8 cellular contexts compared by ENCODE assay signal in the genomic region with DNA sequence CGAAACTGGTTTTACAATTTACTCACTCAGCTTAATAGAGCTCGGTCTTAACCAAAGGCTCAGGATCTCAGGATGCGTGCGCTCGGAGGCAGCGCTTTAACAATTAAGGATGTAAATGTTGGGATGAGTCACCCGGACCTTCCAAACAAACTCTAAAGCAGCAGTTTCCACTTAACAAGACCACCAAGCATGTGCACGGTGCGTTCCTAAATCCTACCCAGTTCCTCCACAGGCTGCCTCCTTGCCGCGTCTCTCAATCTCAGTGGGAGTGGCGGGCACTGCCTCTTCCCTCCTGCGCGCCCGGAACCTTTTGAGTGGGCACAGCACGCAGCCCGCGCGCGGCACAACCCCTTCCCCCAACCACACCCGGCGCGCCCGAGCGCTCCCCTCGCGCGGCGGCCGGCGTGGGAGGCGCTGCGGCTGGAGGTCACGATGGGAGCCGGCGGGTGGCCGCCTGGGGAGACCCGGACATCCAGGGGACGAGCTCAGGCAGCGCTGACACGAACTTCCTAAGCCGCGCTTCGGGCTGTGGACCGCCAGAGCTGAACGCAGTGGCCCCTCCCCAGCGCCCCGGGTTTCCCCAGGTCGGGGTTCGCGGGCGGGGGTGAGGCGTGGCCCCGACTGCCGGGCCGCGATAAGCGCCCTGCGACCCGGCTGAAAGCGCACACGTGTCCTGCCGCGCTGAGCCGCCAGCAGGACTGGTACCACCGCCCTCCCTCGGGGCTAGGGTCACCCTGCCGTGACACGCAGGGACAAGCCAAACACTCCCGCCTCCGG. TPM values are rescaled to one million over a fixed set of nuclear protein-coding genes. Genes with fewer than 3 reads are reported as not detected.
A peak's percentile ranks its signal among the peaks of the same experiment; 100 is the strongest.
DNase-seq lines count a peak whose midpoint lies in the region; ATAC-seq, FAIRE-seq and TF ChIP-seq lines count a peak whose summit lies in the region.

ABCG2 (minus strand) TSS at position 280 of the 777 bp plus-strand sequence. CDS start 18,644 bp downstream, outside the sequence.

- no peaks in the 10 kb centered on the region for H3K9me3 ChIP-seq in K562 (replicated peaks; ENCODE audit: control insufficient read depth, insufficient read depth, low read depth, low read length)
- no peaks in the 10 kb centered on the region for H3K9me3 ChIP-seq in iPS-18c (ENCODE audit: control insufficient read depth, insufficient read depth, low read length)
- H3K9me3 ChIP-seq in skeletal muscle tissue (ENCODE audit: control insufficient read depth in 3 of 3, low read length in 3 of 3): no peaks in the 10 kb centered on the region

- no peaks in the 10 kb centered on the region for H3K9me1 ChIP-seq in K562 (ENCODE audit: control insufficient read depth, insufficient read depth, low read length)

- TF ChIP-seq EP300 in K562 (IDR thresholded peaks at IDR 0.05; ENCODE audit: low read length): no peak

- intact Hi-C loops in K562 (cut with micrococcal nuclease): no loop called here

- H3K9ac ChIP-seq in K562 (ENCODE audit: insufficient read depth in 1 of 2, low read depth in 2 of 2, low read length in 2 of 2): peak within 1 kb of the TSS in 1 of 2 experiments; percentile 90; a peak in 3 of 4 replicates
- peak within 1 kb of the TSS; percentile 50 to 79 (median 73) for H3K9ac ChIP-seq in skeletal muscle tissue (ENCODE audit: low read depth in 1 of 3, low read length in 3 of 3)

- peak within 1 kb of the TSS; percentile 39 for H3K4me3 ChIP-seq in K562
- H3K4me3 ChIP-seq in iPS-18c (ENCODE audit: insufficient read depth, low read depth, low read length): peak within 1 kb of the TSS; percentile 72
- peak within 1 kb of the TSS; percentile 60 to 81 (median 76) for H3K4me3 ChIP-seq in skeletal muscle tissue (ENCODE audit: low read length in 3 of 3)

- no peak within 1 kb of the TSS for H3K27ac Mint-ChIP-seq in T-cell

- TF ChIP-seq CTCF in K562 (IDR thresholded peaks at IDR 0.05 in 2 of 3, conservative IDR thresholded peaks at IDR 0.05 in 1 of 3; ENCODE audit: insufficient read depth in 2 of 3, low read depth in 1 of 3, low read length in 3 of 3): no peak

- peaks cover 14 to 16% (median 15%) of the 10 kb centered on the region in 3 donors for H3K4me1 Mint-ChIP-seq in T-cell

- H3K4me2 ChIP-seq in K562 (ENCODE audit: insufficient read depth, low read length): peak within 1 kb of the TSS; percentile 83

- in situ Hi-C loops in K562 (cut with MboI): no loop called here

- TF ChIP-seq POLR2A in K562 (conservative IDR thresholded peaks at IDR 0.05): no peak

- no peaks in the 10 kb centered on the region for H3K36me3 Mint-ChIP-seq in T-cell

- H3K36me3 ChIP-seq in K562 (ENCODE audit: control insufficient read depth, insufficient read depth, low read length): no peaks in the 10 kb centered on the region
- H3K36me3 ChIP-seq in skeletal muscle tissue (ENCODE audit: control insufficient read depth in 3 of 3, insufficient read depth in 3 of 3, low read length in 3 of 3): no peaks in the 10 kb centered on the region

- FAIRE-seq in K562 (lab: Jason Lieb, UNC): peak; percentile 6

- H3K27me3 ChIP-seq in K562 (ENCODE audit: control insufficient read depth in 2 of 2, insufficient read depth in 2 of 2, low read length in 2 of 2) (peaks cover 4 to 16% of the 10 kb centered on the region in 2 experiments; a peak in 2 of 5 replicates), skeletal muscle tissue (ENCODE audit: control insufficient read depth in 3 of 3, insufficient read depth in 3 of 3, low read length in 3 of 3) (peaks cover 0 to 5% (median 3%) of the 10 kb centered on the region in 3 donors)

- CTCF ChIA-PET in T-cell (lab: Charles Lee): interaction anchor here in 1 of 2 donors (0.6 kb wide), 1 partner anchor 298 kb away, joined by 3 read pairs; no protein-coding TSS in a partner anchor
- CTCF ChIA-PET in K562 (lab: Yijun Ruan, JAX; ENCODE audit: low intra/inter-chr PET ratio): no interaction called here

- H3K27me3 Mint-ChIP-seq in T-cell: peaks cover 9 to 12% of the 10 kb centered on the region in 2 donors

- H3K27ac ChIP-seq in K562 (ENCODE audit: extremely low read depth, low read depth, low read length): no peak within 1 kb of the TSS
- H3K27ac ChIP-seq in skeletal muscle tissue (ENCODE audit: low read depth, low read length): no peak within 1 kb of the TSS

- 1% methylated on average over 66 of the region's 71 CpGs for WGBS in K562 (ENCODE audit: insufficient coverage, low coverage, missing lambda C conversion rate)

- peak within 1 kb of the TSS; percentile 61 to 73 (median 63) for H3K4me3 Mint-ChIP-seq in T-cell

- no peaks in the 10 kb centered on the region for H3K9me3 Mint-ChIP-seq in T-cell

- H2AFZ ChIP-seq in K562 (ENCODE audit: low read depth, low read length): peak within 1 kb of the TSS; percentile 94

- DNase-seq in SKM-1 treated with dmso at 0.1 percent for 144 hours (lab: John Stamatoyannopoulos, UW; ENCODE audit: unreplicated experiment) (peak; percentile 31), SKM-1 (lab: John Stamatoyannopoulos, UW; ENCODE audit: unreplicated experiment) (no peak), T-cell (peak in 22 of 34 experiments; percentile 0 to 30 (median 5)), K562 (ENCODE audit: extremely low read depth in 1 of 4, low spot score in 3 of 4) (peak; percentile 65 to 77 (median 70)), NAMALWA (ENCODE audit: low spot score) (no peak)

- peaks cover 4 to 11% of the 10 kb centered on the region in 2 experiments; a peak in 3 of 5 replicates for H3K4me1 ChIP-seq in K562 (replicated peaks in 1 of 2; ENCODE audit: control insufficient read depth in 2 of 2, insufficient read depth in 2 of 2, low read length in 2 of 2)
- peaks cover 4 to 6% (median 5%) of the 10 kb centered on the region in 3 donors for H3K4me1 ChIP-seq in skeletal muscle tissue (ENCODE audit: control insufficient read depth in 3 of 3, insufficient read depth in 3 of 3, low read length in 3 of 3)

- peak; percentile 48 for ATAC-seq in HG02981 (IDR thresholded peaks at IDR 0.05; ENCODE audit: unreplicated experiment)
- peak; percentile 40 to 80 (median 78) for ATAC-seq in T-cell (replicated peaks in 1 of 4)
- ATAC-seq in K562: peak; percentile 90

- no peaks in the 10 kb centered on the region for H4K20me1 ChIP-seq in K562 (replicated peaks; ENCODE audit: control insufficient read depth, insufficient read depth, low read length)

- no peak for TF ChIP-seq RAD21 in K562 (CRISPR knock-in tag; conservative IDR thresholded peaks at IDR 0.05 in 1 of 2, IDR thresholded peaks at IDR 0.05 in 1 of 2)

- no TSS peak for BruUV-seq in K562 (replicated peaks; lab: Mats Ljungman, UMichigan)

- H3K79me2 ChIP-seq in K562 (ENCODE audit: control insufficient read depth, insufficient read depth, low read length): no peaks in the 10 kb centered on the region

- POLR2A ChIA-PET in T-cell (lab: Charles Lee): no interaction called here
- POLR2A ChIA-PET in K562 (lab: Yijun Ruan, JAX): interaction anchor here (0.6 kb wide), 1 partner anchor 12 kb away, joined by 3 read pairs; no protein-coding TSS in a partner anchor

TF ChIP-seq in K562, 482 proteins besides CTCF, POLR2A, EP300 and RAD21 (continues in another document):
- TF ChIP-seq, protein P1, sequence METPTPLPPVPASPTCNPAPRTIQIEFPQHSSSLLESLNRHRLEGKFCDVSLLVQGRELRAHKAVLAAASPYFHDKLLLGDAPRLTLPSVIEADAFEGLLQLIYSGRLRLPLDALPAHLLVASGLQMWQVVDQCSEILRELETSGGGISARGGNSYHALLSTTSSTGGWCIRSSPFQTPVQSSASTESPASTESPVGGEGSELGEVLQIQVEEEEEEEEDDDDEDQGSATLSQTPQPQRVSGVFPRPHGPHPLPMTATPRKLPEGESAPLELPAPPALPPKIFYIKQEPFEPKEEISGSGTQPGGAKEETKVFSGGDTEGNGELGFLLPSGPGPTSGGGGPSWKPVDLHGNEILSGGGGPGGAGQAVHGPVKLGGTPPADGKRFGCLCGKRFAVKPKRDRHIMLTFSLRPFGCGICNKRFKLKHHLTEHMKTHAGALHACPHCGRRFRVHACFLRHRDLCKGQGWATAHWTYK (CRISPR knock-in tag; IDR thresholded peaks at IDR 0.05): no peak

RNA-seq across cellular contexts. Expression of gene ABCG2, which starts in this region (rescaled TPM):
- total RNA-seq in T-cell: 1 to 10 TPM in 1 of 5 donors, under 1 TPM in 3, not detected in 1; 0.35 to 1.1 (median 0.44) TPM
- 0.39 and 0.67 TPM in 2 replicates for total RNA-seq in K562 (2011; cell fraction: chromatin; rRNA removed; ENCODE audit: low replicate concordance)
- total RNA-seq in K562 (2011; cell fraction: nucleolus; rRNA removed): 0.33 and 0.39 TPM in 2 replicates
- 0.84 and 1.2 TPM in 2 replicates for total RNA-seq in K562 (2011; cell fraction: nucleoplasm; rRNA removed)
- not detected in 2 replicates for total RNA-seq in K562 (2014; rRNA removed)
- total RNA-seq in K562 (2014; rRNA removed; fragmentation: Illumina TruSeq; extraction: Trizol): 0.11 and 0.16 TPM in 2 replicates
- 0.11 TPM in 1 of 2 replicates, not detected in the other for total RNA-seq in K562 (2015; rRNA removed; fragmentation: Illumina TruSeq; extraction: Trizol)
- 0.04 TPM in 1 of 2 replicates, not detected in the other for total RNA-seq in K562 (2021)
- 0.01 and 0.36 TPM in 2 replicates for polyA plus RNA-seq in K562 (2011; rRNA removed)
- polyA plus RNA-seq in K562 (2011; cell fraction: cytosol; rRNA removed): 0.03 and 0.33 TPM in 2 replicates
- 0.07 TPM in 1 of 2 replicates, not detected in the other for polyA plus RNA-seq in K562 (2011; cell fraction: nucleus; rRNA removed)
- 0.03 TPM in 2 replicates for polyA plus RNA-seq in K562 (2012)
- 0.01 TPM in 1 of 2 replicates, not detected in the other for polyA plus RNA-seq in K562 (2014; fragmentation: Illumina TruSeq; extraction: Trizol)
- polyA plus RNA-seq in K562 (2014; fragmentation: Nextera tagmentation; extraction: Ambion mirVana): under 1 TPM in 1 of 2 experiments, not detected in 1; 0.03 TPM
- polyA plus RNA-seq in K562 (2014; rRNA removed): not detected in 2 replicates
- 0.15 and 0.46 TPM in 2 replicates for polyA minus RNA-seq in K562 (2011; rRNA and poly(A)+ RNA removed)
- polyA minus RNA-seq in K562 (2011; cell fraction: cytosol; rRNA and poly(A)+ RNA removed): 0.29 TPM in 1 of 2 replicates, not detected in the other
- not detected in 2 replicates for polyA minus RNA-seq in K562 (2011; cell fraction: nucleus; rRNA and poly(A)+ RNA removed)
- 7.8 TPM for total RNA-seq in skeletal muscle tissue

Comparison
In these comparisons a context has a peak if more than half of its experiments do, and no peak if none do; other contexts are left out.
1. DNase-seq: peak in SKM-1 treated with dmso at 0.1 percent for 144 hours (single experiment), T-cell (22 of 34) and K562 (4 of 4); none in SKM-1 (single experiment) and NAMALWA (single experiment).
2. Peak in every context shown above with its lines, with median percentiles within 50 percentile points of each other: ATAC-seq and H3K4me3 ChIP-seq.